ENCODE assay signal across 8 cellular contexts in genomic region chr16:70738083-70738977, GRCh38. TPM values are rescaled to one million over a fixed set of nuclear protein-coding genes. Genes with fewer than 3 reads are reported as not detected.
DNase-seq lines count a peak whose midpoint lies in the region; ATAC-seq and TF ChIP-seq lines count a peak whose summit lies in the region.

No MANE protein-coding gene starts in this region.

- peak; percentile 43 for DNase-seq in activated T-cell treated with anti-CD3 and anti-CD28 coated beads for 48 hours (ENCODE audit: low read depth)
- DNase-seq in activated T-cell treated with anti-CD3 and anti-CD28 coated beads for 4 hours, result no peak
- DNase-seq in MV-4-11 (lab: John Stamatoyannopoulos, UW), result peak; percentile 62
- peak in 1 of 2 donors; percentile 48 for DNase-seq in activated naive CD4-positive, alpha-beta T cell treated with anti-CD3 and anti-CD28 coated beads, Interleukin-2, amount 50 U/mL, for 72 hours (ENCODE audit: low spot score in 2 of 2)
- DNase-seq in head of caudate nucleus, result peak in 32 of 42 donors; percentile 22 to 75 (median 54)
- DNase-seq in retinal pigment epithelial cell (ENCODE audit: low read depth), result no peak
- no peak for DNase-seq in NCI-H2171 treated with DMSO at 0.1 percent for 48 hours (lab: John Stamatoyannopoulos, UW)
- no peak for DNase-seq in middle frontal gyrus (ENCODE audit: extremely low spot score, low spot score)

- H3K36me3 Mint-ChIP-seq in activated naive CD4-positive, alpha-beta T cell treated with anti-CD3 and anti-CD28 coated beads, Interleukin-2, amount 50 U/mL, for 72 hours, result peaks cover 9 to 15% of the 10 kb centered on the region in 2 donors

- H3K27ac Mint-ChIP-seq in activated naive CD4-positive, alpha-beta T cell treated with anti-CD3 and anti-CD28 coated beads, Interleukin-2, amount 50 U/mL, for 72 hours, result peak overlapping the region; percentile 96 to 98

- TF ChIP-seq CTCF in retinal pigment epithelial cell (conservative IDR thresholded peaks at IDR 0.05; ENCODE audit: low read depth, low read length), result peak; percentile 92

- no peaks in the 10 kb centered on the region for H3K9me3 Mint-ChIP-seq in activated naive CD4-positive, alpha-beta T cell treated with anti-CD3 and anti-CD28 coated beads, Interleukin-2, amount 50 U/mL, for 72 hours

- H3K4me3 ChIP-seq in retinal pigment epithelial cell (ENCODE audit: low read length), result no peak overlapping the region

- intact Hi-C loops in head of caudate nucleus (cut with DNase I), result no loop called here

- ATAC-seq in activated naive CD4-positive, alpha-beta T cell treated with anti-CD3 and anti-CD28 coated beads, Interleukin-2, amount 50 U/mL, for 72 hours, result peak; percentile 10 to 11

RNA-seq across cellular contexts. Expression of gene MTSS2, which starts 52.5 kb away (rescaled TPM):
- 1 to 10 TPM in 1 of 2 donors, under 1 TPM in 1; 0.82 to 1.8 TPM for total RNA-seq in activated naive CD4-positive, alpha-beta T cell treated with anti-CD3 and anti-CD28 coated beads, Interleukin-2, amount 50 U/mL, for 72 hours

Comparison
In these comparisons a context has a peak if more than half of its experiments do, and no peak if none do; other contexts are left out.
1. DNase-seq: peak in activated T-cell treated with anti-CD3 and anti-CD28 coated beads for 48 hours (single experiment), MV-4-11 (single experiment) and head of caudate nucleus (32 of 42); none in activated T-cell treated with anti-CD3 and anti-CD28 coated beads for 4 hours (single experiment), retinal pigment epithelial cell (single experiment), NCI-H2171 treated with DMSO at 0.1 percent for 48 hours (single experiment) and middle frontal gyrus (single experiment).